Comparison of ENCODE assay signal across 19 cellular contexts in genomic region chr12:124371366-124371765, GRCh38.
DNase-seq lines count a peak whose midpoint lies in the region; ATAC-seq, FAIRE-seq and TF ChIP-seq lines count a peak whose summit lies in the region.
"Had no signal": no experiment of that assay in that cellular context is flagged by ENCODE, and none has a peak within 500 bp of the region (broad histone marks: within the 10 kb centered on the region; RNA-seq: fewer than 3 reads in every experiment).

No MANE protein-coding gene starts in this region.

- peaks cover 60% of the 10 kb centered on the region for H3K36me3 ChIP-seq in right atrium auricular region
- H3K36me3 ChIP-seq in duodenal mucosa (ENCODE audit: control insufficient read depth in 1 of 2, insufficient read depth in 2 of 2, low read length in 2 of 2), result peaks cover 9 to 37% of the 10 kb centered on the region in 2 donors
- peaks cover 22 to 52% (median 33%) of the 10 kb centered on the region in 4 donors for H3K36me3 ChIP-seq in sigmoid colon

- H3K9me3 ChIP-seq in right atrium auricular region, result no peaks in the 10 kb centered on the region
- no peaks in the 10 kb centered on the region for H3K9me3 ChIP-seq in duodenal mucosa (ENCODE audit: control insufficient read depth in 1 of 2, low read length in 2 of 2)
- no peaks in the 10 kb centered on the region for H3K9me3 ChIP-seq in sigmoid colon
- H3K9me3 ChIP-seq: MG63, pancreas, SJCRH30 had no signal

- no peak overlapping the region for H3K9ac ChIP-seq in duodenal mucosa (ENCODE audit: low read depth in 1 of 2, low read length in 2 of 2)

- H3K27ac ChIP-seq in right atrium auricular region (peak overlapping the region; percentile 92 to 93), duodenal mucosa (ENCODE audit: low read depth, low read length) (peak overlapping the region; percentile 10), sigmoid colon (peak overlapping the region; percentile 88 to 97 (median 92))
- H3K27ac ChIP-seq: SJCRH30 had no signal

- intact Hi-C loops in Right ventricle myocardium inferior (cut with DNase I), result no loop called here
- intact Hi-C loops in sigmoid colon (cut with DNase I), result no loop called here

- no peak for FAIRE-seq in GM12891 (lab: Jason Lieb, UNC)
- FAIRE-seq: H54, pancreas, small intestine had no signal

- TF ChIP-seq CTCF in right atrium auricular region (IDR thresholded peaks at IDR 0.05), result no peak
- no peak for TF ChIP-seq CTCF in sigmoid colon (IDR thresholded peaks at IDR 0.05)

- ATAC-seq in Right ventricle myocardium inferior (no peak), HG03045 (IDR thresholded peaks at IDR 0.05; ENCODE audit: unreplicated experiment) (no peak)
- ATAC-seq: activated CD8-positive, alpha-beta memory T cell treated with anti-CD3 and anti-CD28 coated beads, Interleukin-2, amount 10 ng/mL, durations not matched to agents 7 days and 5 days; pancreas had no signal

- peaks cover 0 to 52% of the 10 kb centered on the region in 2 donors for H3K4me1 ChIP-seq in right atrium auricular region
- H3K4me1 ChIP-seq in duodenal mucosa (ENCODE audit: control insufficient read depth in 1 of 2, insufficient read depth in 2 of 2, low read length in 2 of 2), result peaks cover 25 to 28% of the 10 kb centered on the region in 2 donors
- H3K4me1 ChIP-seq in sigmoid colon, result peaks cover 0 to 52% (median 44%) of the 10 kb centered on the region in 4 donors

- TF ChIP-seq POLR2A in sigmoid colon (IDR thresholded peaks at IDR 0.05), result no peak
- no peak for TF ChIP-seq POLR2A in GM12891 (IDR thresholded peaks at IDR 0.05; ENCODE audit: low read depth, low read length)

- no peaks in the 10 kb centered on the region for H3K27me3 ChIP-seq in right atrium auricular region
- H3K27me3 ChIP-seq in duodenal mucosa (ENCODE audit: control insufficient read depth in 1 of 2, insufficient read depth in 2 of 2, low read length in 2 of 2), result no peaks in the 10 kb centered on the region
- H3K27me3 ChIP-seq in sigmoid colon, result no peaks in the 10 kb centered on the region
- H3K27me3 ChIP-seq: MG63, pancreas, SJCRH30 had no signal

- 80 to 87% methylated on average over 13 of the region's 13 CpGs for WGBS in sigmoid colon, 2 donors

- DNase-seq in right atrium auricular region (ENCODE audit: low spot score) (no peak), Right ventricle myocardium inferior (ENCODE audit: missing footprints) (no peak), sigmoid colon (no peak), GM12891 (ENCODE audit: insufficient read length, low spot score) (no peak), T1000 (lab: John Stamatoyannopoulos, UW) (no peak), T-helper 1 cell (no peak)
- DNase-seq: activated CD8-positive, alpha-beta memory T cell treated with anti-CD3 and anti-CD28 coated beads, Interleukin-2, amount 10 ng/mL, durations not matched to agents 7 days and 5 days; immature natural killer cell; MG63; NCI-H1694 treated with DMSO at 0.1 percent for 48 hours; NCI-H345; pancreas; SJCRH30; small intestine; stimulated activated CD4-positive, alpha-beta T cell treated with anti-CD3 and anti-CD28 coated beads, Interleukin-4, amount 100 ng/mL, for 24 hours had no signal

- H3K4me3 ChIP-seq in right atrium auricular region, result no peak overlapping the region
- no peak overlapping the region for H3K4me3 ChIP-seq in duodenal mucosa (ENCODE audit: low read depth in 1 of 2, low read length in 2 of 2)
- no peak overlapping the region for H3K4me3 ChIP-seq in sigmoid colon
- H3K4me3 ChIP-seq: lung, MG63, pancreas, SJCRH30 had no signal

- no peak for TF ChIP-seq EP300 in sigmoid colon (IDR thresholded peaks at IDR 0.05)

TF ChIP-seq in GM12891, 5 proteins besides CTCF, POLR2A, EP300 and RAD21:
- no peak for TF ChIP-seq PAX5 (IDR thresholded peaks at IDR 0.05; ENCODE audit: insufficient read depth, low read length, severe bottlenecking)
- no peak for TF ChIP-seq POU2F2 (IDR thresholded peaks at IDR 0.05; ENCODE audit: low read depth, low read length)
- no peak for TF ChIP-seq SPI1 (IDR thresholded peaks at IDR 0.05; ENCODE audit: low read depth, low read length)
- TF ChIP-seq TAF1 (IDR thresholded peaks at IDR 0.05; ENCODE audit: low read depth, low read length), result no peak
- TF ChIP-seq POLR2AphosphoS5 (IDR thresholded peaks at IDR 0.05; ENCODE audit: low read depth, low read length), result no peak

Comparison
In these comparisons a context has a peak if more than half of its experiments do, and no peak if none do; other contexts are left out.
1. H3K27ac ChIP-seq: peak in every context shown above with its lines; median percentile 92 in right atrium auricular region; 92 in sigmoid colon; 10 in duodenal mucosa.